In the genomic region with DNA sequence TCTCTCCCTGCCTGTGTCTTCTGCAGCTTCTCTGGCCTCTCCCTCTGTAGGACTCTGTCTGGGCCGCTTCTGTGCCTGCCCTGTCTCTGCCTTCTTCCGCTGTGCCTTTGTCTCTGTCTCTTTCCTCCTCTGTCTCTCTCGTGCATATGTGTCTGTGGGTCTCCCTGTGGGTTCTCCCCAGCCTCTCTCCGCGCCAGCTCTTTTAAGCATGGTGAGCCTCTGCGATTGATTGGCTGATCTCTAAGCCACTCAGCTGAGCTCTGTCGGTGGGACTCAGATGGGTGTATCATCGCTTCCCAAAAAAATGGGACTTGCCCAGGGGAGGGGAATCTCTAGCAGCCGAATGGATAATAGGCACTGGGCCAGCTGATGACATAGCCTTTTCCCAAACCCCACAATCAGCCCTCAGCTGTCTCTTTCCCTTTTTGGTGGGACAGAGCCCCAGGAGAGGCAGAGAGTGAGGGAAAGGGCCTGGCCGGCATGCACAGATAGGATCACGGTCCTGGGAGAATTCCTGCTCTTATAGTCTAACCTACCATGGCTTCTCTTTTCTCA, we compare ENCODE assay signal across 1 cellular context.
A peak's percentile ranks its signal among the peaks of the same experiment; 100 is the strongest.
TF ChIP-seq lines count a peak whose summit lies in the region.

A gene with protein sequence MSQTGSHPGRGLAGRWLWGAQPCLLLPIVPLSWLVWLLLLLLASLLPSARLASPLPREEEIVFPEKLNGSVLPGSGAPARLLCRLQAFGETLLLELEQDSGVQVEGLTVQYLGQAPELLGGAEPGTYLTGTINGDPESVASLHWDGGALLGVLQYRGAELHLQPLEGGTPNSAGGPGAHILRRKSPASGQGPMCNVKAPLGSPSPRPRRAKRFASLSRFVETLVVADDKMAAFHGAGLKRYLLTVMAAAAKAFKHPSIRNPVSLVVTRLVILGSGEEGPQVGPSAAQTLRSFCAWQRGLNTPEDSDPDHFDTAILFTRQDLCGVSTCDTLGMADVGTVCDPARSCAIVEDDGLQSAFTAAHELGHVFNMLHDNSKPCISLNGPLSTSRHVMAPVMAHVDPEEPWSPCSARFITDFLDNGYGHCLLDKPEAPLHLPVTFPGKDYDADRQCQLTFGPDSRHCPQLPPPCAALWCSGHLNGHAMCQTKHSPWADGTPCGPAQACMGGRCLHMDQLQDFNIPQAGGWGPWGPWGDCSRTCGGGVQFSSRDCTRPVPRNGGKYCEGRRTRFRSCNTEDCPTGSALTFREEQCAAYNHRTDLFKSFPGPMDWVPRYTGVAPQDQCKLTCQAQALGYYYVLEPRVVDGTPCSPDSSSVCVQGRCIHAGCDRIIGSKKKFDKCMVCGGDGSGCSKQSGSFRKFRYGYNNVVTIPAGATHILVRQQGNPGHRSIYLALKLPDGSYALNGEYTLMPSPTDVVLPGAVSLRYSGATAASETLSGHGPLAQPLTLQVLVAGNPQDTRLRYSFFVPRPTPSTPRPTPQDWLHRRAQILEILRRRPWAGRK (minus strand): TSS at position 178 of the 555 bp plus-strand sequence. CDS start 427 bp downstream, outside the sequence.

TF ChIP-seq in K562, 482 proteins besides CTCF, POLR2A, EP300 and RAD21 (continues in another document):
- TF ChIP-seq GABPB2 (CRISPR knock-in tag; conservative IDR thresholded peaks at IDR 0.05) (no peak), THRAP3 (IDR thresholded peaks at IDR 0.05; ENCODE audit: borderline replicate concordance) (no peak), TBL1XR1 (IDR thresholded peaks at IDR 0.05; ENCODE audit: low read length in 2 of 2) (no peak), ZNF263 (CRISPR knock-in tag; IDR thresholded peaks at IDR 0.05; ENCODE audit: borderline replicate concordance) (no peak), HCFC1 (IDR thresholded peaks at IDR 0.05; ENCODE audit: low read depth, low read length) (no peak), OTX1 (CRISPR knock-in tag; IDR thresholded peaks at IDR 0.05) (0 out of 2 replicates have a peak, but pooled peaks have one; percentile 31), XRCC4 (IDR thresholded peaks at IDR 0.05; ENCODE audit: extremely low read depth, insufficient read depth, insufficient read length) (no peak), YY1 (IDR thresholded peaks at IDR 0.05; ENCODE audit: borderline replicate concordance in 1 of 3, control insufficient read depth in 1 of 3, extremely low read depth in 1 of 3, insufficient read depth in 3 of 3, insufficient read length in 1 of 3, insufficient replicate concordance in 2 of 3, low read depth in 1 of 3, low read length in 2 of 3) (peak in 1 of 3 experiments; percentile 0), ELF4 (CRISPR knock-in tag; IDR thresholded peaks at IDR 0.05) (no peak), TCF7 (IDR thresholded peaks at IDR 0.05; ENCODE audit: borderline replicate concordance) (no peak), ARHGAP35 (IDR thresholded peaks at IDR 0.05; ENCODE audit: partially characterized antibody) (no peak), RBM22 (IDR thresholded peaks at IDR 0.05; ENCODE audit: low read depth, low read length, poor library complexity, severe bottlenecking) (no peak), NFYB (IDR thresholded peaks at IDR 0.05; ENCODE audit: extremely low read depth, insufficient read length) (no peak), ZNF764 (CRISPR knock-in tag; IDR thresholded peaks at IDR 0.05; ENCODE audit: low read depth) (no peak), ZNF23 (CRISPR knock-in tag; IDR thresholded peaks at IDR 0.05) (no peak), SAP30 (IDR thresholded peaks at IDR 0.05; ENCODE audit: borderline replicate concordance, insufficient read depth, low read depth, low read length, poor library complexity, severe bottlenecking) (no peak), JUND (IDR thresholded peaks at IDR 0.05; ENCODE audit: borderline replicate concordance, low read depth, low read length) (no peak), JUND (tag; IDR thresholded peaks at IDR 0.05; ENCODE audit: borderline replicate concordance, low read depth, low read length) (no peak), ZFP1 (CRISPR knock-in tag; IDR thresholded peaks at IDR 0.05) (no peak), RBFOX2 (IDR thresholded peaks at IDR 0.05; ENCODE audit: low read depth, low read length) (no peak), ZFP36 (IDR thresholded peaks at IDR 0.05; ENCODE audit: low read depth, low read length, partially characterized antibody) (no peak), CSDE1 (IDR thresholded peaks at IDR 0.05) (no peak), TEAD4 (IDR thresholded peaks at IDR 0.05; ENCODE audit: low read length) (no peak), TEAD4 (CRISPR knock-in tag; IDR thresholded peaks at IDR 0.05; ENCODE audit: borderline replicate concordance) (no peak), ZNF644 (tag; IDR thresholded peaks at IDR 0.05; ENCODE audit: low read depth) (no peak), POLR2H (tag; IDR thresholded peaks at IDR 0.05; ENCODE audit: low read depth) (no peak), BRD9 (IDR thresholded peaks at IDR 0.05; ENCODE audit: low read depth, partially characterized antibody) (no peak), ZNF79 (CRISPR knock-in tag; IDR thresholded peaks at IDR 0.05; ENCODE audit: low read depth) (no peak), SRSF1 (IDR thresholded peaks at IDR 0.05; ENCODE audit: low read depth, low read length) (no peak), ETV6 (IDR thresholded peaks at IDR 0.05; ENCODE audit: borderline replicate concordance in 1 of 2, low read depth in 2 of 2, low read length in 1 of 2) (no peak), ETV6 (CRISPR knock-in tag; IDR thresholded peaks at IDR 0.05; ENCODE audit: borderline replicate concordance) (no peak), TBP (optimal IDR thresholded peaks at IDR 0.05; ENCODE audit: low read depth, low read length) (peak; percentile 58), SMARCA5 (IDR thresholded peaks at IDR 0.05) (no peak), ZNF445 (CRISPR knock-in tag; IDR thresholded peaks at IDR 0.05; ENCODE audit: low read depth) (no peak), MEF2A (IDR thresholded peaks at IDR 0.05; ENCODE audit: control insufficient read depth, low read depth, low read length) (no peak), KDM2B (CRISPR knock-in tag; IDR thresholded peaks at IDR 0.05) (no peak), NFIC (IDR thresholded peaks at IDR 0.05) (peak; percentile 55), ETV5 (CRISPR knock-in tag; IDR thresholded peaks at IDR 0.05; ENCODE audit: low read depth) (0 out of 2 replicates have a peak, but pooled peaks have one; percentile 18), SAFB (IDR thresholded peaks at IDR 0.05; ENCODE audit: borderline replicate concordance, low read depth, low read length) (no peak), RB1 (IDR thresholded peaks at IDR 0.05; ENCODE audit: low read depth) (no peak), KAT2B (IDR thresholded peaks at IDR 0.05; ENCODE audit: low read depth, low read length) (no peak), CBX5 (IDR thresholded peaks at IDR 0.05; ENCODE audit: borderline replicate concordance, low read depth) (no peak), HDAC8 (tag; IDR thresholded peaks at IDR 0.05) (no peak), NRF1 (conservative IDR thresholded peaks at IDR 0.05 in 1 of 2, IDR thresholded peaks at IDR 0.05 in 1 of 2) (0 out of 4 replicates have a peak, but pooled peaks of 1 of the 2 experiments have one; percentile 16)
- TF ChIP-seq, protein P1, sequence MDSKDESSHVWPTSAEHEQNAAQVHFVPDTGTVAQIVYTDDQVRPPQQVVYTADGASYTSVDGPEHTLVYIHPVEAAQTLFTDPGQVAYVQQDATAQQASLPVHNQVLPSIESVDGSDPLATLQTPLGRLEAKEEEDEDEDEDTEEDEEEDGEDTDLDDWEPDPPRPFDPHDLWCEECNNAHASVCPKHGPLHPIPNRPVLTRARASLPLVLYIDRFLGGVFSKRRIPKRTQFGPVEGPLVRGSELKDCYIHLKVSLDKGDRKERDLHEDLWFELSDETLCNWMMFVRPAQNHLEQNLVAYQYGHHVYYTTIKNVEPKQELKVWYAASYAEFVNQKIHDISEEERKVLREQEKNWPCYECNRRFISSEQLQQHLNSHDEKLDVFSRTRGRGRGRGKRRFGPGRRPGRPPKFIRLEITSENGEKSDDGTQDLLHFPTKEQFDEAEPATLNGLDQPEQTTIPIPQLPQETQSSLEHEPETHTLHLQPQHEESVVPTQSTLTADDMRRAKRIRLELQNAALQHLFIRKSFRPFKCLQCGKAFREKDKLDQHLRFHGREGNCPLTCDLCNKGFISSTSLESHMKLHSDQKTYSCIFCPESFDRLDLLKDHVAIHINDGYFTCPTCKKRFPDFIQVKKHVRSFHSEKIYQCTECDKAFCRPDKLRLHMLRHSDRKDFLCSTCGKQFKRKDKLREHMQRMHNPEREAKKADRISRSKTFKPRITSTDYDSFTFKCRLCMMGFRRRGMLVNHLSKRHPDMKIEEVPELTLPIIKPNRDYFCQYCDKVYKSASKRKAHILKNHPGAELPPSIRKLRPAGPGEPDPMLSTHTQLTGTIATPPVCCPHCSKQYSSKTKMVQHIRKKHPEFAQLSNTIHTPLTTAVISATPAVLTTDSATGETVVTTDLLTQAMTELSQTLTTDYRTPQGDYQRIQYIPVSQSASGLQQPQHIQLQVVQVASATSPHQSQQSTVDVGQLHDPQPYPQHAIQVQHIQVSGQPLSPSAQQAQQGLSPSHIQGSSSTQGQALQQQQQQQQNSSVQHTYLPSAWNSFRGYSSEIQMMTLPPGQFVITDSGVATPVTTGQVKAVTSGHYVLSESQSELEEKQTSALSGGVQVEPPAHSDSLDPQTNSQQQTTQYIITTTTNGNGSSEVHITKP (IDR thresholded peaks at IDR 0.05; ENCODE audit: partially characterized antibody): peak; percentile 16
- TF ChIP-seq, protein P2, sequence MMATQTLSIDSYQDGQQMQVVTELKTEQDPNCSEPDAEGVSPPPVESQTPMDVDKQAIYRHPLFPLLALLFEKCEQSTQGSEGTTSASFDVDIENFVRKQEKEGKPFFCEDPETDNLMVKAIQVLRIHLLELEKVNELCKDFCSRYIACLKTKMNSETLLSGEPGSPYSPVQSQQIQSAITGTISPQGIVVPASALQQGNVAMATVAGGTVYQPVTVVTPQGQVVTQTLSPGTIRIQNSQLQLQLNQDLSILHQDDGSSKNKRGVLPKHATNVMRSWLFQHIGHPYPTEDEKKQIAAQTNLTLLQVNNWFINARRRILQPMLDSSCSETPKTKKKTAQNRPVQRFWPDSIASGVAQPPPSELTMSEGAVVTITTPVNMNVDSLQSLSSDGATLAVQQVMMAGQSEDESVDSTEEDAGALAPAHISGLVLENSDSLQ (IDR thresholded peaks at IDR 0.05): peak; percentile 94
- TF ChIP-seq, protein P3, sequence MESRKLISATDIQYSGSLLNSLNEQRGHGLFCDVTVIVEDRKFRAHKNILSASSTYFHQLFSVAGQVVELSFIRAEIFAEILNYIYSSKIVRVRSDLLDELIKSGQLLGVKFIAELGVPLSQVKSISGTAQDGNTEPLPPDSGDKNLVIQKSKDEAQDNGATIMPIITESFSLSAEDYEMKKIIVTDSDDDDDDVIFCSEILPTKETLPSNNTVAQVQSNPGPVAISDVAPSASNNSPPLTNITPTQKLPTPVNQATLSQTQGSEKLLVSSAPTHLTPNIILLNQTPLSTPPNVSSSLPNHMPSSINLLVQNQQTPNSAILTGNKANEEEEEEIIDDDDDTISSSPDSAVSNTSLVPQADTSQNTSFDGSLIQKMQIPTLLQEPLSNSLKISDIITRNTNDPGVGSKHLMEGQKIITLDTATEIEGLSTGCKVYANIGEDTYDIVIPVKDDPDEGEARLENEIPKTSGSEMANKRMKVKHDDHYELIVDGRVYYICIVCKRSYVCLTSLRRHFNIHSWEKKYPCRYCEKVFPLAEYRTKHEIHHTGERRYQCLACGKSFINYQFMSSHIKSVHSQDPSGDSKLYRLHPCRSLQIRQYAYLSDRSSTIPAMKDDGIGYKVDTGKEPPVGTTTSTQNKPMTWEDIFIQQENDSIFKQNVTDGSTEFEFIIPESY (CRISPR knock-in tag; IDR thresholded peaks at IDR 0.05): no peak
- TF ChIP-seq, protein P4, sequence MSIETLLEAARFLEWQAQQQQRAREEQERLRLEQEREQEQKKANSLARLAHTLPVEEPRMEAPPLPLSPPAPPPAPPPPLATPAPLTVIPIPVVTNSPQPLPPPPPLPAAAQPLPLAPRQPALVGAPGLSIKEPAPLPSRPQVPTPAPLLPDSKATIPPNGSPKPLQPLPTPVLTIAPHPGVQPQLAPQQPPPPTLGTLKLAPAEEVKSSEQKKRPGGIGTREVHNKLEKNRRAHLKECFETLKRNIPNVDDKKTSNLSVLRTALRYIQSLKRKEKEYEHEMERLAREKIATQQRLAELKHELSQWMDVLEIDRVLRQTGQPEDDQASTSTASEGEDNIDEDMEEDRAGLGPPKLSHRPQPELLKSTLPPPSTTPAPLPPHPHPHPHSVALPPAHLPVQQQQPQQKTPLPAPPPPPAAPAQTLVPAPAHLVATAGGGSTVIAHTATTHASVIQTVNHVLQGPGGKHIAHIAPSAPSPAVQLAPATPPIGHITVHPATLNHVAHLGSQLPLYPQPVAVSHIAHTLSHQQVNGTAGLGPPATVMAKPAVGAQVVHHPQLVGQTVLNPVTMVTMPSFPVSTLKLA (conservative IDR thresholded peaks at IDR 0.05): no peak
- TF ChIP-seq, protein P5, sequence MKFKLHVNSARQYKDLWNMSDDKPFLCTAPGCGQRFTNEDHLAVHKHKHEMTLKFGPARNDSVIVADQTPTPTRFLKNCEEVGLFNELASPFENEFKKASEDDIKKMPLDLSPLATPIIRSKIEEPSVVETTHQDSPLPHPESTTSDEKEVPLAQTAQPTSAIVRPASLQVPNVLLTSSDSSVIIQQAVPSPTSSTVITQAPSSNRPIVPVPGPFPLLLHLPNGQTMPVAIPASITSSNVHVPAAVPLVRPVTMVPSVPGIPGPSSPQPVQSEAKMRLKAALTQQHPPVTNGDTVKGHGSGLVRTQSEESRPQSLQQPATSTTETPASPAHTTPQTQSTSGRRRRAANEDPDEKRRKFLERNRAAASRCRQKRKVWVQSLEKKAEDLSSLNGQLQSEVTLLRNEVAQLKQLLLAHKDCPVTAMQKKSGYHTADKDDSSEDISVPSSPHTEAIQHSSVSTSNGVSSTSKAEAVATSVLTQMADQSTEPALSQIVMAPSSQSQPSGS (CRISPR knock-in tag; IDR thresholded peaks at IDR 0.05): no peak
- TF ChIP-seq, protein P6, sequence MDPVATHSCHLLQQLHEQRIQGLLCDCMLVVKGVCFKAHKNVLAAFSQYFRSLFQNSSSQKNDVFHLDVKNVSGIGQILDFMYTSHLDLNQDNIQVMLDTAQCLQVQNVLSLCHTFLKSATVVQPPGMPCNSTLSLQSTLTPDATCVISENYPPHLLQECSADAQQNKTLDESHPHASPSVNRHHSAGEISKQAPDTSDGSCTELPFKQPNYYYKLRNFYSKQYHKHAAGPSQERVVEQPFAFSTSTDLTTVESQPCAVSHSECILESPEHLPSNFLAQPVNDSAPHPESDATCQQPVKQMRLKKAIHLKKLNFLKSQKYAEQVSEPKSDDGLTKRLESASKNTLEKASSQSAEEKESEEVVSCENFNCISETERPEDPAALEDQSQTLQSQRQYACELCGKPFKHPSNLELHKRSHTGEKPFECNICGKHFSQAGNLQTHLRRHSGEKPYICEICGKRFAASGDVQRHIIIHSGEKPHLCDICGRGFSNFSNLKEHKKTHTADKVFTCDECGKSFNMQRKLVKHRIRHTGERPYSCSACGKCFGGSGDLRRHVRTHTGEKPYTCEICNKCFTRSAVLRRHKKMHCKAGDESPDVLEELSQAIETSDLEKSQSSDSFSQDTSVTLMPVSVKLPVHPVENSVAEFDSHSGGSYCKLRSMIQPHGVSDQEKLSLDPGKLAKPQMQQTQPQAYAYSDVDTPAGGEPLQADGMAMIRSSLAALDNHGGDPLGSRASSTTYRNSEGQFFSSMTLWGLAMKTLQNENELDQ (CRISPR knock-in tag; IDR thresholded peaks at IDR 0.05; ENCODE audit: borderline replicate concordance): no peak
